Comparison of ENCODE assay signal across 18 cellular contexts in genomic region chr1:244335456-244335855, GRCh38.
"Had no signal": no experiment of that assay in that cellular context is flagged by ENCODE, and none has a peak within 500 bp of the region (broad histone marks: within the 10 kb centered on the region; RNA-seq: fewer than 3 reads in every experiment).

No MANE protein-coding gene starts in this region.

- H3K36me3 ChIP-seq: esophagus squamous epithelium, neutrophil, suprapubic skin, thyroid gland, upper lobe of left lung, uterus had no signal

- H3K9me3 Mint-ChIP-seq: effector memory CD8-positive, alpha-beta T cell had no signal

- ATAC-seq: effector memory CD8-positive, alpha-beta T cell; left colon; left ventricle myocardium superior; naive thymus-derived CD4-positive, alpha-beta T cell; sciatic nerve had no signal

- H3K9me3 ChIP-seq: esophagus squamous epithelium, neutrophil, suprapubic skin, thyroid gland, upper lobe of left lung, uterus had no signal

- H3K4me3 Mint-ChIP-seq: effector memory CD8-positive, alpha-beta T cell; naive thymus-derived CD4-positive, alpha-beta T cell had no signal

- H3K4me1 ChIP-seq: esophagus squamous epithelium, suprapubic skin, thyroid gland, uterus had no signal

- H3K27ac ChIP-seq: esophagus squamous epithelium, neutrophil, skin epidermis, suprapubic skin, uterus had no signal

- H3K4me3 ChIP-seq: esophagus squamous epithelium, lung, skin epidermis, suprapubic skin, thyroid gland, upper lobe of left lung, uterus had no signal

- DNase-seq: effector memory CD8-positive, alpha-beta T cell; esophagus squamous epithelium; foreskin fibroblast; hippocampal formation; left colon; left ventricle myocardium superior; mesendoderm; naive thymus-derived CD4-positive, alpha-beta T cell; stimulated activated CD4-positive, alpha-beta T cell treated with anti-CD3 and anti-CD28 coated beads, Interleukin-12 subunit alpha, Interleukin-12 subunit beta, amount 100 ng/mL, for 4 hours; stimulated activated naive CD4-positive, alpha-beta T cell treated with Interleukin-2 at 50 U/mL for 16 hours; thyroid gland; upper lobe of left lung; uterus had no signal

- H3K27me3 ChIP-seq: esophagus squamous epithelium, neutrophil, suprapubic skin, thyroid gland, upper lobe of left lung, uterus had no signal

- H3K27ac Mint-ChIP-seq: effector memory CD8-positive, alpha-beta T cell; naive thymus-derived CD4-positive, alpha-beta T cell had no signal
